Comparison of ENCODE assay signal across 2 cellular contexts in the genomic region with DNA sequence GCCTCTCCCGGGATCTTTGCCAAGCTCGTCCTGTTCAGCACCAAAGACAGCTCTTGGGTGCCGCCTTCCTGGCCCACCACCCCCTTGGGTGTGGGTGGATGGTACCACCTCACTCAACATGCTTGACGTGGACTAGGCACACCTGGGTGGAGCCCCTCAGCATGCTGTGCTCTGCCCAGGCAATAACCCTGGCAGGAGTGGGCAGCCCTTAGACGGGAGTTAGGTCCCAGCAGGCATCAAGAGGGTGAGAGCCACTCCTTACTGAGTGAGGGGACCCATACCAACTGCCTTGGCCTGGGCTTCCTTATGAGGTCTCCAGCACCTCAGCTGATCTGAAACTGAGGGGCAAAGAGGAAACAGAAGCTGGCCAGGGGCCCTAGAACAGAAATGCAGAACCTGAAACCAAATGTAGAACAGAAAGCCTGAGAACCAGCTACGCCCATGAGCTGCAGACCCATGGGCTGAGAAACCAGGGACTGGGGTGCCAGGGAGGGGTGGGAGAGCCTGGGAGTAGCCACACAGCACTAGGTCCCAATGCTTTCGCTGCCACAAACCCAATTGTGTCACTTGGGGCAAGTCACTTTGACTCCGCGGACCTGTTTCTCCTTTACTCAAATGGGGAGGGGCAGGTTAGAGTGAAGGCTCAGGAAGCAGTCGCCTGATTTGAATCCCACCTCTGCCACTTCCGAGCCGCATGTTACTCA.
TF ChIP-seq lines count a peak whose summit lies in the region.

No MANE protein-coding gene starts in this region.

TF ChIP-seq in GM12891, 5 proteins besides CTCF, POLR2A, EP300 and RAD21:
- TF ChIP-seq SPI1 (IDR thresholded peaks at IDR 0.05; ENCODE audit: low read depth, low read length) = peak; percentile 29; the same call in 1 of the 2 replicates
- TF ChIP-seq TAF1 (IDR thresholded peaks at IDR 0.05; ENCODE audit: low read depth, low read length) = no peak

TF ChIP-seq in K562, 482 proteins besides CTCF, POLR2A, EP300 and RAD21:
- peak; percentile 93 for TF ChIP-seq EHMT2 (IDR thresholded peaks at IDR 0.05)
- no peak for TF ChIP-seq SREBF2 (CRISPR knock-in tag; IDR thresholded peaks at IDR 0.05)
- TF ChIP-seq SMAD2 (IDR thresholded peaks at IDR 0.05; ENCODE audit: low read depth, low read length) = no peak
- TF ChIP-seq OTX1 (CRISPR knock-in tag; IDR thresholded peaks at IDR 0.05) = no peak
- no peak for TF ChIP-seq HINFP (tag; conservative IDR thresholded peaks at IDR 0.05; ENCODE audit: low read depth)
- no peak for TF ChIP-seq ZNF76 (CRISPR knock-in tag; IDR thresholded peaks at IDR 0.05; ENCODE audit: borderline replicate concordance)
- TF ChIP-seq ZSCAN32 (CRISPR knock-in tag; IDR thresholded peaks at IDR 0.05) = no peak
- no peak for TF ChIP-seq SETDB1 (IDR thresholded peaks at IDR 0.05; ENCODE audit: low read length)
- no peak for TF ChIP-seq MAZ (CRISPR knock-in tag; conservative IDR thresholded peaks at IDR 0.05 in 1 of 2, IDR thresholded peaks at IDR 0.05 in 1 of 2)
- no peak for TF ChIP-seq NR1H2 (CRISPR knock-in tag; IDR thresholded peaks at IDR 0.05)
- no peak for TF ChIP-seq NR3C1 (CRISPR knock-in tag; IDR thresholded peaks at IDR 0.05)
- TF ChIP-seq THRA (IDR thresholded peaks at IDR 0.05) = no peak
- no peak for TF ChIP-seq GTF2F1 (IDR thresholded peaks at IDR 0.05; ENCODE audit: low read depth, low read length)
- no peak for TF ChIP-seq MECOM (CRISPR knock-in tag; IDR thresholded peaks at IDR 0.05)
- TF ChIP-seq CCNT2 (IDR thresholded peaks at IDR 0.05; ENCODE audit: borderline replicate concordance, extremely low read depth, insufficient read length, low read depth, low read length) = no peak
- no peak for TF ChIP-seq ZNF449 (CRISPR knock-in tag; IDR thresholded peaks at IDR 0.05)
- TF ChIP-seq, protein P1, sequence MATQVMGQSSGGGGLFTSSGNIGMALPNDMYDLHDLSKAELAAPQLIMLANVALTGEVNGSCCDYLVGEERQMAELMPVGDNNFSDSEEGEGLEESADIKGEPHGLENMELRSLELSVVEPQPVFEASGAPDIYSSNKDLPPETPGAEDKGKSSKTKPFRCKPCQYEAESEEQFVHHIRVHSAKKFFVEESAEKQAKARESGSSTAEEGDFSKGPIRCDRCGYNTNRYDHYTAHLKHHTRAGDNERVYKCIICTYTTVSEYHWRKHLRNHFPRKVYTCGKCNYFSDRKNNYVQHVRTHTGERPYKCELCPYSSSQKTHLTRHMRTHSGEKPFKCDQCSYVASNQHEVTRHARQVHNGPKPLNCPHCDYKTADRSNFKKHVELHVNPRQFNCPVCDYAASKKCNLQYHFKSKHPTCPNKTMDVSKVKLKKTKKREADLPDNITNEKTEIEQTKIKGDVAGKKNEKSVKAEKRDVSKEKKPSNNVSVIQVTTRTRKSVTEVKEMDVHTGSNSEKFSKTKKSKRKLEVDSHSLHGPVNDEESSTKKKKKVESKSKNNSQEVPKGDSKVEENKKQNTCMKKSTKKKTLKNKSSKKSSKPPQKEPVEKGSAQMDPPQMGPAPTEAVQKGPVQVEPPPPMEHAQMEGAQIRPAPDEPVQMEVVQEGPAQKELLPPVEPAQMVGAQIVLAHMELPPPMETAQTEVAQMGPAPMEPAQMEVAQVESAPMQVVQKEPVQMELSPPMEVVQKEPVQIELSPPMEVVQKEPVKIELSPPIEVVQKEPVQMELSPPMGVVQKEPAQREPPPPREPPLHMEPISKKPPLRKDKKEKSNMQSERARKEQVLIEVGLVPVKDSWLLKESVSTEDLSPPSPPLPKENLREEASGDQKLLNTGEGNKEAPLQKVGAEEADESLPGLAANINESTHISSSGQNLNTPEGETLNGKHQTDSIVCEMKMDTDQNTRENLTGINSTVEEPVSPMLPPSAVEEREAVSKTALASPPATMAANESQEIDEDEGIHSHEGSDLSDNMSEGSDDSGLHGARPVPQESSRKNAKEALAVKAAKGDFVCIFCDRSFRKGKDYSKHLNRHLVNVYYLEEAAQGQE (CRISPR knock-in tag; IDR thresholded peaks at IDR 0.05; ENCODE audit: low read depth) = peak; percentile 71
- peak; percentile 56 for TF ChIP-seq NFIC (IDR thresholded peaks at IDR 0.05)
- no peak for TF ChIP-seq SP2 (IDR thresholded peaks at IDR 0.05; ENCODE audit: extremely low read depth, low read depth, low read length, poor library complexity, severe bottlenecking)
- peak; percentile 88 for TF ChIP-seq MIER1 (IDR thresholded peaks at IDR 0.05; ENCODE audit: low read depth)
- TF ChIP-seq, protein P2, sequence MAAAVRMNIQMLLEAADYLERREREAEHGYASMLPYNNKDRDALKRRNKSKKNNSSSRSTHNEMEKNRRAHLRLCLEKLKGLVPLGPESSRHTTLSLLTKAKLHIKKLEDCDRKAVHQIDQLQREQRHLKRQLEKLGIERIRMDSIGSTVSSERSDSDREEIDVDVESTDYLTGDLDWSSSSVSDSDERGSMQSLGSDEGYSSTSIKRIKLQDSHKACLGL (CRISPR knock-in tag; IDR thresholded peaks at IDR 0.05; ENCODE audit: borderline replicate concordance, poor library complexity, severe bottlenecking) = no peak
- no peak for TF ChIP-seq E2F3 (CRISPR knock-in tag; IDR thresholded peaks at IDR 0.05)
- TF ChIP-seq FOXK2 (conservative IDR thresholded peaks at IDR 0.05 in 1 of 2, IDR thresholded peaks at IDR 0.05 in 1 of 2; ENCODE audit: low read depth in 2 of 2) = no peak
